ENCODE assay signal across 1 cellular context in the genomic region with DNA sequence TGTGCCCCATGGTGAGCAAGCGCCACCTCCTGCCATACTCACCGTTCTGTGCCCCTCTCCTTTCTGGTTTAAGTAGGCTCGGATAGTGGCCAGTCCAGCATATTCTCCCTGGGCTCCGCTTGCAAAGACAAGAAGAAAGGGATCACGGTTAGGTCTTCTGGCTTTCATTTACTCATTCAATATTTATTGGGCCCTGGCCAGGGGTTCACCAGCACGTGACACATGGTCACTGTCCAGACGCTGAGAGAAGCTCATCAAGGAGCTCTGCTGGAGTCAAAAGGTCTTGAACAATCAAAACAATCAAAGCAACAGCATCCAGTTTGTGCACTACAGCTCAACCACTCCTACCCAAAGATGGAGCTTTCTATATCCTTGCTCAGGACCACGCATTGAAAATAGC.
TF ChIP-seq lines count a peak whose summit lies in the region.

No MANE protein-coding gene starts in this region.

TF ChIP-seq in endothelial cell of umbilical vein, 7 proteins besides CTCF, POLR2A, EP300 and RAD21:
- TF ChIP-seq GATA2 (IDR thresholded peaks at IDR 0.05; ENCODE audit: insufficient read depth, insufficient read length, low read depth, low read length), result no peak
- no peak for TF ChIP-seq FOS (IDR thresholded peaks at IDR 0.05; ENCODE audit: borderline replicate concordance, insufficient read depth, low read length)
- TF ChIP-seq POLR2AphosphoS5 (IDR thresholded peaks at IDR 0.05; ENCODE audit: insufficient read depth, low read depth, low read length), result peak; percentile 29
